22 cellular contexts compared by ENCODE assay signal in the genomic region with DNA sequence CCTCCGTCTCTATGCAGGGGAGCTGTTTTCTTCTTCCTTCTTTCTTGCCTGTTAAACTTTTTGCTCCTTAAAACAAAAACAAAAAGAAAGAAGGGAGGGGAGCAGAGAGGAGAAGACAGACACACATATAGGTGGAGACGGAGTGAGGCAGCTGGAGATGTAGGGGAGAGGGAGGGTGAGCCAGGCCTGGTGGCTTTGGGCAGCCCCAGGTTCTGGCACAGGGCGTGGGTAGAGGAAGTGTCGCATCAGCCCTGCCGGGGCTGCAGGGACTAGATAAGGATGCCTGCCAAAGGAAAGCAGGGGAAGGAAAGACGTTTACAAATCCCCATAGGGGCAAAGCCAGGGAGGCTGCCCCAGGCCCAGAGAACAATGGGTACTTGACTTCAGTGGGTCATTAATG. TPM values are rescaled to one million over a fixed set of nuclear protein-coding genes. Genes with fewer than 3 reads are reported as not detected.
DNase-seq lines count a peak whose midpoint lies in the region; ATAC-seq and TF ChIP-seq lines count a peak whose summit lies in the region.
"Had no signal": no experiment of that assay in that cellular context is flagged by ENCODE, and none has a peak within 500 bp of the region (broad histone marks: within the 10 kb centered on the region; RNA-seq: fewer than 3 reads in every experiment).

No MANE protein-coding gene starts in this region.

- no peaks in the 10 kb centered on the region for H3K9me3 ChIP-seq in naive thymus-derived CD4-positive, alpha-beta T cell (ENCODE audit: control insufficient read depth in 2 of 3, low read length in 3 of 3)

- TF ChIP-seq CTCF in endothelial cell (IDR thresholded peaks at IDR 0.05; ENCODE audit: unreplicated experiment), result no peak
- no peak for TF ChIP-seq CTCF in lower leg skin (IDR thresholded peaks at IDR 0.05)

- CTCF ChIA-PET in naive thymus-derived CD4-positive, alpha-beta T cell (lab: Charles Lee), result no interaction called here

- H3K27ac Mint-ChIP-seq in endothelial cell (ENCODE audit: unreplicated experiment), result peak overlapping the region; percentile 98
- H3K27ac Mint-ChIP-seq in naive thymus-derived CD4-positive, alpha-beta T cell, result peak overlapping the region in 2 of 9 donors; percentile 12 to 22
- H3K27ac Mint-ChIP-seq: activated naive CD8-positive, alpha-beta T cell; CD14-positive monocyte; progenitor cell of endocrine pancreas; T-cell had no signal

- H3K36me3 ChIP-seq in naive thymus-derived CD4-positive, alpha-beta T cell (ENCODE audit: control insufficient read depth in 2 of 3, insufficient read depth in 3 of 3, low read length in 3 of 3), result no peaks in the 10 kb centered on the region

- POLR2A ChIA-PET in naive thymus-derived CD4-positive, alpha-beta T cell (lab: Charles Lee), result no interaction called here

- WGBS in lower leg skin, 2 donors, result 35 to 40% methylated on average over 6 of the region's 6 CpGs

- no peak for TF ChIP-seq POLR2A in lower leg skin (IDR thresholded peaks at IDR 0.05)

- peaks cover 3% of the 10 kb centered on the region for H3K36me3 Mint-ChIP-seq in endothelial cell (ENCODE audit: low read depth, unreplicated experiment)
- H3K36me3 Mint-ChIP-seq in naive thymus-derived CD4-positive, alpha-beta T cell, result peaks cover 0 to 12% (median 6%) of the 10 kb centered on the region in 5 donors

- no peak overlapping the region for H3K4me3 Mint-ChIP-seq in endothelial cell (ENCODE audit: unreplicated experiment)
- H3K4me3 Mint-ChIP-seq in naive thymus-derived CD4-positive, alpha-beta T cell, result no peak overlapping the region
- H3K4me3 Mint-ChIP-seq: activated naive CD8-positive, alpha-beta T cell; CD14-positive monocyte; T-cell had no signal

- intact Hi-C loops in naive thymus-derived CD4-positive, alpha-beta T cell (cut with micrococcal nuclease), result no loop called here
- intact Hi-C loops in lower leg skin (cut with DNase I; ENCODE audit: low total_unique reads), result no loop called here

- ATAC-seq in naive thymus-derived CD4-positive, alpha-beta T cell, result peak; percentile 45
- no peak for ATAC-seq in GM21526 (IDR thresholded peaks at IDR 0.05; ENCODE audit: low FRiP score, unreplicated experiment)
- ATAC-seq: Panc1, T-cell had no signal

- H3K27ac ChIP-seq in naive thymus-derived CD4-positive, alpha-beta T cell (ENCODE audit: low read depth, low read length), result no peak overlapping the region
- H3K27ac ChIP-seq: 22Rv1 had no signal

- DNase-seq in DMS 273 (lab: John Stamatoyannopoulos, UW; ENCODE audit: unreplicated experiment), result peak; percentile 29
- no peak for DNase-seq in DMS 273 treated with DMSO at 0.1 percent for 48 hours (lab: John Stamatoyannopoulos, UW)
- peak; percentile 68 for DNase-seq in NCI-H524 treated with DMSO at 0.1 percent for 48 hours (lab: John Stamatoyannopoulos, UW)
- peak; percentile 51 for DNase-seq in endothelial cell (ENCODE audit: low spot score)
- no peak for DNase-seq in naive thymus-derived CD4-positive, alpha-beta T cell
- no peak for DNase-seq in lower leg skin (ENCODE audit: low spot score in 2 of 2)
- DNase-seq in GM19240 (ENCODE audit: insufficient read length, low spot score), result no peak
- DNase-seq: activated CD4-positive, alpha-beta T cell treated with anti-CD3 and anti-CD28 coated beads for 1 hour; activated T-cell treated with anti-CD3 and anti-CD28 coated beads for 4 hours; caudate nucleus; foreskin melanocyte; islet precursor cell; NCI-H1694; NCI-H526; substantia nigra; T-cell had no signal

- H3K4me1 ChIP-seq in naive thymus-derived CD4-positive, alpha-beta T cell (ENCODE audit: control insufficient read depth in 2 of 2, insufficient read depth in 2 of 2, low read length in 2 of 2), result no peaks in the 10 kb centered on the region

- H3K9me3 Mint-ChIP-seq in endothelial cell (ENCODE audit: unreplicated experiment), result no peaks in the 10 kb centered on the region
- H3K9me3 Mint-ChIP-seq in naive thymus-derived CD4-positive, alpha-beta T cell, result no peaks in the 10 kb centered on the region
- H3K9me3 Mint-ChIP-seq: CD14-positive monocyte, T-cell had no signal

- no peaks in the 10 kb centered on the region for H3K27me3 ChIP-seq in naive thymus-derived CD4-positive, alpha-beta T cell (ENCODE audit: control insufficient read depth in 2 of 2, insufficient read depth in 2 of 2, low read length in 2 of 2)

- H3K4me1 Mint-ChIP-seq in endothelial cell (ENCODE audit: unreplicated experiment), result peaks cover 55% of the 10 kb centered on the region
- peaks cover 0 to 6% (median 0%) of the 10 kb centered on the region in 7 donors for H3K4me1 Mint-ChIP-seq in naive thymus-derived CD4-positive, alpha-beta T cell

- peaks cover 3% of the 10 kb centered on the region for H3K27me3 Mint-ChIP-seq in endothelial cell (ENCODE audit: unreplicated experiment)
- H3K27me3 Mint-ChIP-seq in naive thymus-derived CD4-positive, alpha-beta T cell, result no peaks in the 10 kb centered on the region
- H3K27me3 Mint-ChIP-seq: activated naive CD8-positive, alpha-beta T cell; T-cell had no signal

- H3K4me3 ChIP-seq in naive thymus-derived CD4-positive, alpha-beta T cell (ENCODE audit: low read length), result no peak overlapping the region
- no peak overlapping the region for H3K4me3 ChIP-seq in lower leg skin (ENCODE audit: low read depth, poor library complexity, severe bottlenecking)

RNA-seq across cellular contexts. Expression of a gene that starts 38.7 kb away (rescaled TPM):
- total RNA-seq in endothelial cell (ENCODE audit: unreplicated experiment) (33.4 TPM), lower leg skin (100 to 1,000 TPM in 1 of 4 donors, 10 to 100 TPM in 3; 62.9 to 110 (median 84.8) TPM)
- total RNA-seq in naive thymus-derived CD4-positive, alpha-beta T cell, result 1 to 10 TPM in 2 of 5 experiments, under 1 TPM in 3; 0.41 to 7.0 (median 0.67) TPM
- polyA plus RNA-seq in naive thymus-derived CD4-positive, alpha-beta T cell, result under 1 TPM in 1 of 2 donors, not detected in 1; 0.44 TPM

Comparison
In these comparisons a context has a peak if more than half of its experiments do, and no peak if none do; other contexts are left out.
1. DNase-seq: peak in DMS 273 (single experiment), NCI-H524 treated with DMSO at 0.1 percent for 48 hours (single experiment) and endothelial cell (single experiment); none in DMS 273 treated with DMSO at 0.1 percent for 48 hours (single experiment), naive thymus-derived CD4-positive, alpha-beta T cell (0 of 9), lower leg skin (0 of 2) and GM19240 (single experiment).